In the genomic region with DNA sequence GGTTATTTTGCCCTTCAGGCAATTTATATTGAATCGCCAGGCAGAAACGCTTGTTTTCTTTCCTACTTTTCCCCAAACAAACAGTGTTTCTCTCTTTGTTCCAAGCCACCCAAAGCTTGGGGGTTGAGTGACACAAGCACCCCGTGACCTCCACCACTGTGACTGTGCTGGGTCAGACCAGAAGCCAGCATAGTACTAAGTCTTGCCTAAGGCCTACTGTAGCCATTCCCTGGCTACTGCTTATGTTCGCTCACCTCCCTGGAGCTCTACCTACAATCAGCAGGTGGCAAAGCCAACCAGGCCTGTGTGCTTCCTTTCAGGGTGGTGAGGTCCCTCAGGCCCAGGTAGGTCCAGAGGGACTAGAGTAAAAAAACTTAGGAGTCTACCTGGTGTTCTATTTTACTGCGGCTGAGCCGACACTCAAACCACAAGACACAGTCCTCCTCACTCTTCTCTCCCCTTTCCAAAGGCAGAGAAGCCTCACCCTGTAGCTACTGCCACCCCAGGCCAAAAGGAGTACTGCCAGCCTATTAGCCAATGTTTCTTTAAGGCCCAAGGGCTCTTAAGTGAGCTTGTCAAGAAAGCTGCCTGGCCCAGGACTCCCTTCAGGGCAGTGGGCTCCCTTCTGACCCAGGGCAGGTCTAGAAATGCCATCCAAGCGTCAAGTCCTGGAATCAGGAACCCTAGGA, we compare ENCODE assay signal across 17 cellular contexts.
A peak's percentile ranks its signal among the peaks of the same experiment; 100 is the strongest.
DNase-seq lines count a peak whose midpoint lies in the region; ATAC-seq and TF ChIP-seq lines count a peak whose summit lies in the region.
"Had no signal": no experiment of that assay in that cellular context is flagged by ENCODE, and none has a peak within 500 bp of the region (broad histone marks: within the 10 kb centered on the region; RNA-seq: fewer than 3 reads in every experiment).

No MANE protein-coding gene starts in this region.

- no peaks in the 10 kb centered on the region for H3K4me1 ChIP-seq in neural progenitor cell
- H3K4me1 ChIP-seq: heart left ventricle, lower lobe of right lung, upper lobe of right lung had no signal

- H3K4me1 Mint-ChIP-seq in WTC11 (no peaks in the 10 kb centered on the region), neural progenitor cell (no peaks in the 10 kb centered on the region)

- in situ Hi-C loops in KBM-7 (cut with MboI; ENCODE audit: low pct_unique_long_range_greater_than_20kb, low sequenced_read_pairs) = no loop called here

- H3K27me3 ChIP-seq in neural progenitor cell = no peaks in the 10 kb centered on the region
- H3K27me3 ChIP-seq: heart left ventricle, neutrophil, upper lobe of right lung had no signal

- peaks cover 19% of the 10 kb centered on the region for H3K36me3 Mint-ChIP-seq in WTC11
- H3K36me3 Mint-ChIP-seq in neural progenitor cell = no peaks in the 10 kb centered on the region

- TF ChIP-seq CTCF in WTC11 (IDR thresholded peaks at IDR 0.05) (peak; percentile 30; the same call in 1 of the 2 replicates), neural progenitor cell (IDR thresholded peaks at IDR 0.05) (peak; percentile 44)

- POLR2A ChIA-PET in WTC11 (lab: Charles Lee) = no interaction called here

- CTCF ChIA-PET in WTC11 (lab: Charles Lee) = interaction anchor here (0.8 to 1.1 kb wide), 4 partner anchors 10 to 55 kb away, joined by 3 to 10 read pairs (median 4); no protein-coding TSS in a partner anchor

- no peak overlapping the region for H2AFZ ChIP-seq in neural progenitor cell (replicated peaks)

- no peak overlapping the region for H3K9ac ChIP-seq in neural progenitor cell

- H3K27me3 Mint-ChIP-seq in WTC11 (ENCODE audit: low read depth) = no peaks in the 10 kb centered on the region; the same call in 1 of the 2 replicates
- peaks cover 2% of the 10 kb centered on the region for H3K27me3 Mint-ChIP-seq in neural progenitor cell (ENCODE audit: insufficient read depth, low read depth)

- H3K27ac Mint-ChIP-seq in WTC11 = no peak overlapping the region
- no peak overlapping the region for H3K27ac Mint-ChIP-seq in neural progenitor cell

- no peaks in the 10 kb centered on the region for H3K9me3 ChIP-seq in neural progenitor cell (ENCODE audit: low read depth)
- H3K9me3 ChIP-seq: neutrophil, upper lobe of right lung had no signal

- no peak overlapping the region for H3K27ac ChIP-seq in neural progenitor cell
- H3K27ac ChIP-seq in caudate nucleus (ENCODE audit: low read depth, low read length) = no peak overlapping the region
- H3K27ac ChIP-seq: heart left ventricle, lower lobe of right lung, neutrophil, upper lobe of right lung, VCaP had no signal

- H3K4me3 Mint-ChIP-seq in WTC11 (no peak overlapping the region), neural progenitor cell (no peak overlapping the region)

- ATAC-seq in WTC11 = peak; percentile 100
- ATAC-seq: heart left ventricle, lower lobe of right lung, Right ventricle myocardium inferior, upper lobe of right lung had no signal

- no peaks in the 10 kb centered on the region for H3K79me2 ChIP-seq in neural progenitor cell (ENCODE audit: low read depth)

- no peaks in the 10 kb centered on the region for H3K36me3 ChIP-seq in neural progenitor cell
- H3K36me3 ChIP-seq: heart left ventricle, lower lobe of right lung, neutrophil, upper lobe of right lung had no signal

- no peak overlapping the region for H3K4me3 ChIP-seq in neural progenitor cell
- H3K4me3 ChIP-seq: heart left ventricle, lower lobe of right lung, upper lobe of right lung had no signal

- H3K9me3 Mint-ChIP-seq in WTC11 = peaks cover 59% of the 10 kb centered on the region
- H3K9me3 Mint-ChIP-seq in neural progenitor cell = peaks cover 7% of the 10 kb centered on the region

- H4K20me1 ChIP-seq in neural progenitor cell (ENCODE audit: low read depth) = no peaks in the 10 kb centered on the region

- H3F3A ChIP-seq in neural progenitor cell (ENCODE audit: low read depth) = no peaks in the 10 kb centered on the region

- DNase-seq in NCI-H524 (lab: John Stamatoyannopoulos, UW) (peak; percentile 2 to 50), NCI-H524 treated with DMSO at 0.1 percent for 48 hours (lab: John Stamatoyannopoulos, UW) (no peak), KBM-7 (peak; percentile 12), WTC11 (ENCODE audit: low spot score) (peak; percentile 59), neural progenitor cell (ENCODE audit: low spot score) (peak; percentile 16), caudate nucleus (lab: John Stamatoyannopoulos, UW) (no peak), hippocampal formation (lab: John Stamatoyannopoulos, UW) (no peak), NCI-H1436 (lab: John Stamatoyannopoulos, UW) (no peak)
- DNase-seq: effector memory CD4-positive, alpha-beta T cell; lower lobe of right lung; NCI-H2081 treated with DMSO at 0.1 percent for 48 hours; stimulated activated CD8-positive, alpha-beta memory T cell treated with anti-CD3 and anti-CD28 coated beads, Interleukin-4, amount 100 ng/mL, for 48 hours; upper lobe of right lung had no signal

- H3K4me2 ChIP-seq in neural progenitor cell = no peak overlapping the region

TF ChIP-seq in WTC11, 78 proteins besides CTCF, POLR2A, EP300 and RAD21:
- TF ChIP-seq SMAD3 (CRISPR knock-in tag; IDR thresholded peaks at IDR 0.05; ENCODE audit: borderline replicate concordance) (no peak), ZNF425 (CRISPR knock-in tag; conservative IDR thresholded peaks at IDR 0.05) (no peak), MXD4 (CRISPR knock-in tag; IDR thresholded peaks at IDR 0.05; ENCODE audit: borderline replicate concordance) (no peak), NR2C2 (CRISPR knock-in tag; IDR thresholded peaks at IDR 0.05) (no peak), NFE2L1 (CRISPR knock-in tag; IDR thresholded peaks at IDR 0.05) (no peak), ZNF423 (CRISPR knock-in tag; IDR thresholded peaks at IDR 0.05) (no peak), FOXP4 (CRISPR knock-in tag; IDR thresholded peaks at IDR 0.05) (no peak), CREB1 (CRISPR knock-in tag; IDR thresholded peaks at IDR 0.05) (no peak), JUN (CRISPR knock-in tag; IDR thresholded peaks at IDR 0.05) (no peak), TEAD1 (CRISPR knock-in tag; IDR thresholded peaks at IDR 0.05) (no peak)
- TF ChIP-seq, protein P1, sequence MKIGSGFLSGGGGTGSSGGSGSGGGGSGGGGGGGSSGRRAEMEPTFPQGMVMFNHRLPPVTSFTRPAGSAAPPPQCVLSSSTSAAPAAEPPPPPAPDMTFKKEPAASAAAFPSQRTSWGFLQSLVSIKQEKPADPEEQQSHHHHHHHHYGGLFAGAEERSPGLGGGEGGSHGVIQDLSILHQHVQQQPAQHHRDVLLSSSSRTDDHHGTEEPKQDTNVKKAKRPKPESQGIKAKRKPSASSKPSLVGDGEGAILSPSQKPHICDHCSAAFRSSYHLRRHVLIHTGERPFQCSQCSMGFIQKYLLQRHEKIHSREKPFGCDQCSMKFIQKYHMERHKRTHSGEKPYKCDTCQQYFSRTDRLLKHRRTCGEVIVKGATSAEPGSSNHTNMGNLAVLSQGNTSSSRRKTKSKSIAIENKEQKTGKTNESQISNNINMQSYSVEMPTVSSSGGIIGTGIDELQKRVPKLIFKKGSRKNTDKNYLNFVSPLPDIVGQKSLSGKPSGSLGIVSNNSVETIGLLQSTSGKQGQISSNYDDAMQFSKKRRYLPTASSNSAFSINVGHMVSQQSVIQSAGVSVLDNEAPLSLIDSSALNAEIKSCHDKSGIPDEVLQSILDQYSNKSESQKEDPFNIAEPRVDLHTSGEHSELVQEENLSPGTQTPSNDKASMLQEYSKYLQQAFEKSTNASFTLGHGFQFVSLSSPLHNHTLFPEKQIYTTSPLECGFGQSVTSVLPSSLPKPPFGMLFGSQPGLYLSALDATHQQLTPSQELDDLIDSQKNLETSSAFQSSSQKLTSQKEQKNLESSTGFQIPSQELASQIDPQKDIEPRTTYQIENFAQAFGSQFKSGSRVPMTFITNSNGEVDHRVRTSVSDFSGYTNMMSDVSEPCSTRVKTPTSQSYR (CRISPR knock-in tag; IDR thresholded peaks at IDR 0.05) = no peak
- TF ChIP-seq, protein P2, sequence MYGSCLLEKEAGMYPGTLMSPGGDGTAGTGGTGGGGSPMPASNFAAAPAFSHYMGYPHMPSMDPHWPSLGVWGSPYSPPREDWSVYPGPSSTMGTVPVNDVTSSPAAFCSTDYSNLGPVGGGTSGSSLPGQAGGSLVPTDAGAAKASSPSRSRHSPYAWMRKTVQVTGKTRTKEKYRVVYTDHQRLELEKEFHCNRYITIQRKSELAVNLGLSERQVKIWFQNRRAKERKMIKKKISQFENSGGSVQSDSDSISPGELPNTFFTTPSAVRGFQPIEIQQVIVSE (CRISPR knock-in tag; IDR thresholded peaks at IDR 0.05; ENCODE audit: borderline replicate concordance) = no peak

Comparison
In these comparisons a context has a peak if more than half of its experiments do, and no peak if none do; other contexts are left out.
1. DNase-seq: peak in NCI-H524 (2 of 2), KBM-7 (single experiment), WTC11 (single experiment) and neural progenitor cell (single experiment); none in NCI-H524 treated with DMSO at 0.1 percent for 48 hours (single experiment), caudate nucleus (0 of 61), hippocampal formation (0 of 2) and NCI-H1436 (single experiment).